Comparison of ENCODE assay signal across 19 cellular contexts in genomic region chr19:35727053-35727955, GRCh38.
"Had no signal": no experiment of that assay in that cellular context is flagged by ENCODE, and none has a peak within 500 bp of the region (broad histone marks: within the 10 kb centered on the region; RNA-seq: fewer than 3 reads in every experiment).

No MANE protein-coding gene starts in this region.

- H3K27me3 Mint-ChIP-seq: naive thymus-derived CD8-positive, alpha-beta T cell; stimulated activated naive B cell treated with anti-CD40 and anti-IgM and Interleukin-4, amounts not matched to agents 10 μg/mL and 1 μg/mL and 100 μg/mL, for 72 hours had no signal

- H3K27me3 ChIP-seq: brain microvascular endothelial cell, colonic mucosa, pancreas, spleen, upper lobe of right lung had no signal

- H3K9me3 Mint-ChIP-seq: activated naive CD4-positive, alpha-beta T cell treated with anti-CD3 and anti-CD28 coated beads for 36 hours; naive thymus-derived CD8-positive, alpha-beta T cell; stimulated activated naive B cell treated with anti-CD40 and anti-IgM and Interleukin-4, amounts not matched to agents 10 μg/mL and 1 μg/mL and 100 μg/mL, for 72 hours had no signal

- H3K27ac ChIP-seq: brain microvascular endothelial cell, colonic mucosa, pancreas, spleen, upper lobe of right lung, WERI-Rb-1 had no signal

- H3K9me3 ChIP-seq: colonic mucosa, pancreas, spleen, upper lobe of right lung had no signal

- H3K4me1 ChIP-seq: colonic mucosa, pancreas, upper lobe of right lung had no signal

- H3K4me3 Mint-ChIP-seq: activated naive CD4-positive, alpha-beta T cell treated with anti-CD3 and anti-CD28 coated beads for 36 hours; naive thymus-derived CD8-positive, alpha-beta T cell; stimulated activated naive B cell treated with anti-CD40 and anti-IgM and Interleukin-4, amounts not matched to agents 10 μg/mL and 1 μg/mL and 100 μg/mL, for 72 hours had no signal

- H3K27ac Mint-ChIP-seq: activated naive CD4-positive, alpha-beta T cell treated with anti-CD3 and anti-CD28 coated beads for 36 hours; stimulated activated naive B cell treated with anti-CD40 and anti-IgM and Interleukin-4, amounts not matched to agents 10 μg/mL and 1 μg/mL and 100 μg/mL, for 72 hours had no signal

- H3K4me3 ChIP-seq: colonic mucosa, pancreas, spleen, upper lobe of right lung had no signal

- DNase-seq: activated CD4-positive, alpha-beta T cell treated with anti-CD3 and anti-CD28 coated beads for 1 hour; activated CD4-positive, alpha-beta T cell treated with anti-CD3 and anti-CD28 coated beads, Interleukin-2, amount 50 U/mL, for 4 hours; activated naive CD4-positive, alpha-beta T cell treated with anti-CD3 and anti-CD28 coated beads for 36 hours; anterior cingulate cortex; brain microvascular endothelial cell; central memory CD4-positive, alpha-beta T cell; colonic mucosa; erythroblast; foreskin melanocyte; glutamatergic neuron; mesendoderm; naive thymus-derived CD8-positive, alpha-beta T cell; spleen; stimulated activated CD4-positive, alpha-beta T cell treated with anti-CD3 and anti-CD28 coated beads, Interleukin-4, amount 100 ng/mL, for 4 hours; stimulated activated naive B cell treated with anti-CD40 and anti-IgM and Interleukin-4, amounts not matched to agents 10 μg/mL and 1 μg/mL and 100 μg/mL, for 72 hours; WERI-Rb-1 had no signal

- ATAC-seq: naive thymus-derived CD8-positive, alpha-beta T cell; pancreas; sciatic nerve; stimulated activated naive B cell treated with anti-CD40 and anti-IgM and Interleukin-4, amounts not matched to agents 10 μg/mL and 1 μg/mL and 100 μg/mL, for 72 hours; upper lobe of right lung had no signal
